ENCODE assay signal across 20 cellular contexts in the genomic region with DNA sequence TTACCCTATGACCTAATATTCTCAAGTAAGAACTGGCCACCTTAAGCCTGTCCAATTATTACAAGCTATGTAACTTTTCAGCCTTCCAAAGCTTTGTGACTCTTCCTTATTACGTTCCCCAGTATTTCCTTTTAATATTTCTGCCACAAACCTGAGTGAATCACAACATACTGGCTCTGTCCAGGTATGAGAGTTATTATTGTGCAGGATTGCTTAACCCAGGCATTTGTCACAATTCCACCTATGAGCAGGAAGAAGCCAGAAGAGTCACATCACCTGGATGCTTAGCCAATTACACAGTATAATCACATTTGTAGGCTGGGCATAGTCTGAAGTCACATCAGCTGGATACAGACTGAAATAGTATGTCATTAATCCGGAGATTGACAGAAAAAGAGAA. TPM values are rescaled to one million over a fixed set of nuclear protein-coding genes. Genes with fewer than 3 reads are reported as not detected.
"Had no signal": no experiment of that assay in that cellular context is flagged by ENCODE, and none has a peak within 500 bp of the region (broad histone marks: within the 10 kb centered on the region; RNA-seq: fewer than 3 reads in every experiment).

No MANE protein-coding gene starts in this region.

RNA-seq across cellular contexts. Expression of a gene that starts 8.6 kb away (rescaled TPM):
- total RNA-seq: activated naive CD4-positive, alpha-beta T cell treated with anti-CD3 and anti-CD28 coated beads for 36 hours; activated naive CD4-positive, alpha-beta T cell treated with anti-CD3 and anti-CD28 coated beads, Interleukin-2, amount 50 U/mL, for 72 hours; activated naive CD8-positive, alpha-beta T cell treated with anti-CD3 and anti-CD28 coated beads for 36 hours; activated naive CD8-positive, alpha-beta T cell treated with anti-CD3 and anti-CD28 coated beads, Interleukin-2, amount 10 ng/mL, durations not matched to agents 7 days and 5 days; activated T-cell treated with anti-CD3 and anti-CD28 coated beads, Interleukin-2, amount 50 U/mL, for 4 hours; activated T-cell treated with anti-CD3 and anti-CD28 coated beads, Interleukin-2, amount 50 U/mL, for 72 hours; activated T-helper 1 cell treated with anti-CD3 and anti-CD28 coated beads, Interleukin-12 subunit alpha, Interleukin-12 subunit beta, Interleukin-2, Interleukin-4 antibody, amounts not matched to agents 30 ng/mL and 10 ng/mL and 1 ng/mL, durations not matched to agents 14 hours and 24 hours and 36 hours; activated T-helper 17 cell treated with anti-CD3 and anti-CD28 coated beads, Interleukin-2, amount 50 U/mL, for 72 hours; activated T-helper 2 cell treated with anti-CD3 and anti-CD28 coated beads, Interferon-gamma antibody, Interleukin-2, Interleukin-4, amounts not matched to agents 10 μg/mL and 5 μg/mL and 100 μg/mL, durations not matched to agents 14 hours and 24 hours and 36 hours; adrenal gland; aorta; ascending aorta; astrocyte; breast epithelium; bronchial epithelial cell; cardiac muscle cell; cardiac septum; cerebellum; chondrocyte had no signal
- polyA plus RNA-seq: adipose tissue, adrenal gland, aorta, cardiac muscle cell had no signal
